ENCODE assay signal across 30 cellular contexts in the genomic region with DNA sequence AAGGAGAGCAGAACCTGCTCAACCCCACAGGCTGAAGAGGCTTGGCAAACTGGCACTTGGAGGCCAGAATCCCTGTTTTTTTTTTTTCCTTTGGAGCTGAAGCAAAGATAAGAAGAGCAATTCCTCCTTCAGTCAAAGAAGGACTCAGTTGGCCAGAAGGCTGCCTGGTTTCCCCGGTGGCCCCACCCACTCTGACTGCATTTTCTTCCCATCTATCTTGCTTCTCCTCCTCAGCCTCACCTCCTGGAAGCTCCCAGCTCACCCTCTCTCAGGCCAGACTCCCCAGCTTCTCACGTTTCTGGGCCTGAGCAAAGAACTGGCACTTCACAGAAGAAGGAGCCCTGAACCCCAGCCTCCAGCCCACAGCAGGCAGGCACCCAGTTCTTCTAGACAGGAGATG. TPM values are rescaled to one million over a fixed set of nuclear protein-coding genes. Genes with fewer than 3 reads are reported as not detected.
A peak's percentile ranks its signal among the peaks of the same experiment; 100 is the strongest.
DNase-seq lines count a peak whose midpoint lies in the region; ATAC-seq and TF ChIP-seq lines count a peak whose summit lies in the region.
"Had no signal": no experiment of that assay in that cellular context is flagged by ENCODE, and none has a peak within 500 bp of the region (broad histone marks: within the 10 kb centered on the region; RNA-seq: fewer than 3 reads in every experiment).

No MANE protein-coding gene starts in this region.

- in situ Hi-C loops in G401 (cut with HindIII; ENCODE audit: low sequenced_read_pairs) = no loop called here

- H3K9ac ChIP-seq in BLaER1 = peak overlapping the region; percentile 84

- H4K20me1 ChIP-seq in BLaER1 = peaks cover 60% of the 10 kb centered on the region

- peak; percentile 14 for DNase-seq in G401 (ENCODE audit: low spot score)
- peak; percentile 8 for DNase-seq in cerebellar cortex (ENCODE audit: low spot score)
- no peak for DNase-seq in nephron progenitor cell
- DNase-seq in NCI-H1092 (lab: John Stamatoyannopoulos, UW) = no peak
- no peak for DNase-seq in SHP77 treated with DMSO at 0.1 percent for 48 hours (lab: John Stamatoyannopoulos, UW)
- no peak for DNase-seq in NCI-H1930 (lab: John Stamatoyannopoulos, UW)
- DNase-seq: activated CD4-positive, alpha-beta T cell treated with anti-CD3 and anti-CD28 coated beads for 36 hours; activated gamma-delta T cell treated with Interleukin-2 at 50 U/mL for 16 hours; adrenal gland; brain microvascular endothelial cell; CD4-positive, alpha-beta memory T cell; EL; foreskin keratinocyte; GOT3; heart left ventricle; lower lobe of right lung; mucosa of descending colon; NCI-H1105; NCI-H2029 treated with DMSO at 0.1 percent for 48 hours; NCI-H774; psoas muscle; stimulated activated naive CD4-positive, alpha-beta T cell had no signal

- H3K9me3 ChIP-seq in BLaER1 = no peaks in the 10 kb centered on the region
- H3K9me3 ChIP-seq: adrenal gland, esophagus muscularis mucosa, heart left ventricle, lower lobe of right lung, mucosa of descending colon, psoas muscle, suprapubic skin had no signal

- H3K36me3 ChIP-seq in BLaER1 = peaks cover 15% of the 10 kb centered on the region; the same call in 1 of the 2 replicates
- H3K36me3 ChIP-seq: adrenal gland, brain microvascular endothelial cell, esophagus muscularis mucosa, heart left ventricle, lower lobe of right lung, SJSA1, suprapubic skin had no signal

- H3K4me1 Mint-ChIP-seq in nephron progenitor cell = peaks cover 42% of the 10 kb centered on the region

- no peaks in the 10 kb centered on the region for H3K36me3 Mint-ChIP-seq in nephron progenitor cell (ENCODE audit: low read depth)
- H3K36me3 Mint-ChIP-seq: CD4-positive, alpha-beta memory T cell; IgD-negative memory B cell had no signal

- H3K27ac ChIP-seq in BLaER1 = peak overlapping the region; percentile 78
- H3K27ac ChIP-seq: adrenal gland, brain microvascular endothelial cell, esophagus muscularis mucosa, foreskin keratinocyte, heart left ventricle, lower lobe of right lung, psoas muscle, SJSA1, suprapubic skin had no signal

- peak overlapping the region; percentile 86 for H3K4me3 ChIP-seq in BLaER1
- H3K4me3 ChIP-seq: adrenal gland, esophagus muscularis mucosa, heart left ventricle, lower lobe of right lung, mucosa of descending colon, psoas muscle, SJSA1, suprapubic skin had no signal

- H3K4me3 Mint-ChIP-seq in nephron progenitor cell = peak overlapping the region; percentile 3
- H3K4me3 Mint-ChIP-seq: activated CD4-positive, alpha-beta T cell treated with anti-CD3 and anti-CD28 coated beads for 36 hours; IgD-negative memory B cell had no signal

- peaks cover 56% of the 10 kb centered on the region for H3K27me3 Mint-ChIP-seq in nephron progenitor cell (ENCODE audit: low read depth, poor library complexity)

- ATAC-seq in GM18511 (IDR thresholded peaks at IDR 0.05; ENCODE audit: unreplicated experiment) = no peak
- ATAC-seq: activated CD4-positive, alpha-beta T cell treated with anti-CD3 and anti-CD28 coated beads for 36 hours; foreskin keratinocyte; heart left ventricle; lower lobe of right lung; mucosa of descending colon; psoas muscle had no signal

- peaks cover 8% of the 10 kb centered on the region for H3K27me3 ChIP-seq in BLaER1
- H3K27me3 ChIP-seq: adrenal gland had no signal

- H3K4me2 ChIP-seq in BLaER1 = peak overlapping the region; percentile 98

- TF ChIP-seq CTCF in nephron progenitor cell (IDR thresholded peaks at IDR 0.05) = no peak

- no peak overlapping the region for H3K27ac Mint-ChIP-seq in nephron progenitor cell
- H3K27ac Mint-ChIP-seq: activated CD4-positive, alpha-beta T cell treated with anti-CD3 and anti-CD28 coated beads for 36 hours; CD4-positive, alpha-beta memory T cell; IgD-negative memory B cell had no signal

- H3K4me1 ChIP-seq in BLaER1 = peaks cover 61% of the 10 kb centered on the region
- H3K4me1 ChIP-seq: foreskin keratinocyte had no signal

- no peaks in the 10 kb centered on the region for H3K9me3 Mint-ChIP-seq in nephron progenitor cell

RNA-seq across cellular contexts. Expression of a gene that starts 2.4 kb away (rescaled TPM):
- not detected in 2 replicates for total RNA-seq in G401 (2014; rRNA removed; shearing (Covaris generic))
- total RNA-seq: activated CD4-positive, alpha-beta T cell treated with anti-CD3 and anti-CD28 coated beads for 36 hours; CD4-positive, alpha-beta memory T cell; foreskin keratinocyte; heart left ventricle; kidney epithelial cell; lower lobe of right lung; psoas muscle; RPMI7951; SJSA1; suprapubic skin had no signal

Comparison
In these comparisons a context has a peak if more than half of its experiments do, and no peak if none do; other contexts are left out.
1. DNase-seq: peak in G401 (single experiment) and cerebellar cortex (single experiment); none in nephron progenitor cell (single experiment), NCI-H1092 (single experiment), SHP77 treated with DMSO at 0.1 percent for 48 hours (single experiment) and NCI-H1930 (0 of 2).